Comparison of ENCODE assay signal across 12 cellular contexts in the genomic region with DNA sequence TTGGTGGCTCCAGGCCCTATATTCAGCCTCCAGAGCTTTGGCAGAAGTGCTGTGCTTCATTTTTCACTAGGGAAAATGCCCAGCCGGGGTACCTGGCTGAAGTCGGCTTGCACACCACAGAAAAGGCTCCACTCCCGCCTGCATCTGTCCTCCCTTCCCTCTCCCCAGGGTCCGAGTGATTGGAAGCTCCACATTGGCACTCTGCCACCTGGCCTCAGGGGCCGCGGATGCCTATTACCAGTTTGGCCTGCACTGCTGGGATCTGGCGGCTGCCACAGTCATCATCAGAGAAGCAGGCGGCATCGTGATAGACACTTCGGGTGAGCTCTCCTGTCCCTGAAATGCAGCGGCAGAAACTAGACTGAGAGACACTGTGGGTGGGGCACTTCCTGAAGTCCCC.
"Had no signal": no experiment of that assay in that cellular context is flagged by ENCODE, and none has a peak within 500 bp of the region (broad histone marks: within the 10 kb centered on the region; RNA-seq: fewer than 3 reads in every experiment).

No MANE protein-coding gene starts in this region.

- H3K9me3 ChIP-seq: pancreas, thyroid gland had no signal

- H3K4me1 Mint-ChIP-seq: neural crest cell had no signal

- H3K27ac Mint-ChIP-seq: activated CD4-positive, alpha-beta T cell treated with anti-CD3 and anti-CD28 coated beads, Interleukin-2, amount 10 ng/mL, durations not matched to agents 7 days and 5 days; activated naive CD4-positive, alpha-beta T cell treated with anti-CD3 and anti-CD28 coated beads for 36 hours had no signal

- H3K27me3 Mint-ChIP-seq: activated CD4-positive, alpha-beta T cell treated with anti-CD3 and anti-CD28 coated beads, Interleukin-2, amount 10 ng/mL, durations not matched to agents 7 days and 5 days had no signal

- H3K27me3 ChIP-seq: pancreas, thyroid gland had no signal

- DNase-seq: activated CD4-positive, alpha-beta T cell treated with anti-CD3 and anti-CD28 coated beads, Interleukin-2, amount 10 ng/mL, durations not matched to agents 7 days and 5 days; activated CD8-positive, alpha-beta memory T cell treated with anti-CD3 and anti-CD28 coated beads for 24 hours; activated naive CD4-positive, alpha-beta T cell treated with anti-CD3 and anti-CD28 coated beads for 36 hours; central memory CD4-positive, alpha-beta T cell; cortex of kidney; effector CD8-positive, alpha-beta T cell; hippocampal formation; small intestine; thyroid gland had no signal

- H3K9me3 Mint-ChIP-seq: activated CD4-positive, alpha-beta T cell treated with anti-CD3 and anti-CD28 coated beads, Interleukin-2, amount 10 ng/mL, durations not matched to agents 7 days and 5 days; activated naive CD4-positive, alpha-beta T cell treated with anti-CD3 and anti-CD28 coated beads for 36 hours; neural crest cell had no signal

- H3K4me3 ChIP-seq: pancreas, thyroid gland had no signal

- H3K4me3 Mint-ChIP-seq: activated CD4-positive, alpha-beta T cell treated with anti-CD3 and anti-CD28 coated beads, Interleukin-2, amount 10 ng/mL, durations not matched to agents 7 days and 5 days; activated naive CD4-positive, alpha-beta T cell treated with anti-CD3 and anti-CD28 coated beads for 36 hours; neural crest cell had no signal

- H3K27ac ChIP-seq: epithelial cell of prostate had no signal

- ATAC-seq: pancreas had no signal
